Comparison of ENCODE assay signal across 36 cellular contexts in genomic region chr1:114169509-114169908, GRCh38. TPM values are rescaled to one million over a fixed set of nuclear protein-coding genes. Genes with fewer than 3 reads are reported as not detected.
"Had no signal": no experiment of that assay in that cellular context is flagged by ENCODE, and none has a peak within 500 bp of the region (broad histone marks: within the 10 kb centered on the region; RNA-seq: fewer than 3 reads in every experiment).

No MANE protein-coding gene starts in this region.

- DNase-seq: Karpas-422, Kasumi-1, KBM-7, KG1, MG63, MM.1S, MV-4-11, NCI-H1048, NCI-H1092, NCI-H1092 treated with DMSO at 0.1 percent for 48 hours, NCI-H1105, NCI-H1105 treated with DMSO at 0.1 percent for 48 hours, NCI-H1417, NCI-H1417 treated with DMSO at 0.1 percent for 48 hours, NCI-H1436, NCI-H1436 treated with DMSO at 0.1 percent for 48 hours, NCI-H146, NCI-H1694, NCI-H1694 treated with DMSO at 0.1 percent for 48 hours, NCI-H187, NCI-H187 treated with DMSO at 0.1 percent for 48 hours, NCI-H1930, NCI-H2029, NCI-H2029 treated with DMSO at 0.1 percent for 48 hours, NCI-H2081, NCI-H2081 treated with DMSO at 0.1 percent for 48 hours, NCI-H2107, NCI-H2171, NCI-H2171 treated with DMSO at 0.1 percent for 48 hours, NCI-H2227 treated with DMSO at 0.1 percent for 48 hours, NCI-H226, NCI-H345, NCI-H446, NCI-H446 treated with DMSO at 0.1 percent for 48 hours had no signal

RNA-seq across cellular contexts. Expression of gene SYT6, which starts 15.8 kb away (rescaled TPM):
- total RNA-seq: M059J, MCF 10A had no signal
